ENCODE assay signal across 1 cellular context in the genomic region with DNA sequence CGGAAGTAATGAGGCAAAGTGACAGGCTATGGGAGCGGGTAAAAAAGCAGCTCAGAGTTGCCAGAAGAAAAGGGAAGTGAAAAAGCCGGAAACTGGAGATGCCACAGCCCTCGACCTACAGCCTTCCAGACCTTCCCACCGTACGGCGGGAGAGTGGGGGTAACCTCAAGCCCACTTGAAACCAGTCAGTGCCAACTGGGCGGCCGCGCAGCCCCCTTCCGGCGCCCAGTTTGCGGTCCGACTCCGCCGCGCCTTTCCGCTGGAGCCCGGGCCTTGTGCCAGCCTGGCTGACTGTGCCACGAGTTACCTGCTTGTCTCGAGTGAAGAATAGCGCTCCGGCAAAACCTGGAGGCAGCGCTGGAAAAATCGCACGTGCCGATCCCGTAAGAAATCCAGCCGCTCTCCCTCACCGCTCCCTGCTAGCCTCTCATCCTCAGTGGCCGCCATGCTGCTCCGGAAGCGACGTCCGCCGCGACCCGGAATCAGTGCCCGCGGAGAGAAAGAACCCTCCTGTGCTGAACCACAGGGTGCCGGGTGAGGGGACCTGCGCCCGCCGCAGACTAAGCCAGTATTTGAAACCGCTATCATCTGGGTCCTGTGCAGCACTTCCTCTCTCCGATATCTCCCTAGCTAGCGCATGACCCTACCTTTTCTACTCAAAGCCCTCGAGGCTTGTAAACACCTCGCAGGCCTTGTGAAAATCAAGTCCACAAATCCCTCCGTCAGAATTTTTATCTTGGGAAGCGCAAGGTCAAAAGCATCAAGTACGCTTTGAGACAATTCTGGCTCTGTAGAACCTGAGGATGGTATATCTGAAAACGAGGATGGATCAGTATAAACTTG.
TF ChIP-seq lines count a peak whose summit lies in the region.

A gene (minus strand): TSS at position 473 of the 843 bp plus-strand sequence. CDS start 26 bp downstream, at position 447.

TF ChIP-seq in HepG2, 621 proteins besides CTCF, POLR2A, EP300 and RAD21 (continued from another document and continues in another):
- TF ChIP-seq, protein P1, sequence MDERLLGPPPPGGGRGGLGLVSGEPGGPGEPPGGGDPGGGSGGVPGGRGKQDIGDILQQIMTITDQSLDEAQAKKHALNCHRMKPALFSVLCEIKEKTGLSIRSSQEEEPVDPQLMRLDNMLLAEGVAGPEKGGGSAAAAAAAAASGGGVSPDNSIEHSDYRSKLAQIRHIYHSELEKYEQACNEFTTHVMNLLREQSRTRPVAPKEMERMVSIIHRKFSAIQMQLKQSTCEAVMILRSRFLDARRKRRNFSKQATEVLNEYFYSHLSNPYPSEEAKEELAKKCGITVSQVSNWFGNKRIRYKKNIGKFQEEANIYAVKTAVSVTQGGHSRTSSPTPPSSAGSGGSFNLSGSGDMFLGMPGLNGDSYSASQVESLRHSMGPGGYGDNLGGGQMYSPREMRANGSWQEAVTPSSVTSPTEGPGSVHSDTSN (CRISPR knock-in tag; IDR thresholded peaks at IDR 0.05) = no peak
- TF ChIP-seq, protein P2, sequence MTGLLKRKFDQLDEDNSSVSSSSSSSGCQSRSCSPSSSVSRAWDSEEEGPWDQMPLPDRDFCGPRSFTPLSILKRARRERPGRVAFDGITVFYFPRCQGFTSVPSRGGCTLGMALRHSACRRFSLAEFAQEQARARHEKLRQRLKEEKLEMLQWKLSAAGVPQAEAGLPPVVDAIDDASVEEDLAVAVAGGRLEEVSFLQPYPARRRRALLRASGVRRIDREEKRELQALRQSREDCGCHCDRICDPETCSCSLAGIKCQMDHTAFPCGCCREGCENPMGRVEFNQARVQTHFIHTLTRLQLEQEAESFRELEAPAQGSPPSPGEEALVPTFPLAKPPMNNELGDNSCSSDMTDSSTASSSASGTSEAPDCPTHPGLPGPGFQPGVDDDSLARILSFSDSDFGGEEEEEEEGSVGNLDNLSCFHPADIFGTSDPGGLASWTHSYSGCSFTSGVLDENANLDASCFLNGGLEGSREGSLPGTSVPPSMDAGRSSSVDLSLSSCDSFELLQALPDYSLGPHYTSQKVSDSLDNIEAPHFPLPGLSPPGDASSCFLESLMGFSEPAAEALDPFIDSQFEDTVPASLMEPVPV (CRISPR knock-in tag; IDR thresholded peaks at IDR 0.05) = no peak
- TF ChIP-seq, protein P3, sequence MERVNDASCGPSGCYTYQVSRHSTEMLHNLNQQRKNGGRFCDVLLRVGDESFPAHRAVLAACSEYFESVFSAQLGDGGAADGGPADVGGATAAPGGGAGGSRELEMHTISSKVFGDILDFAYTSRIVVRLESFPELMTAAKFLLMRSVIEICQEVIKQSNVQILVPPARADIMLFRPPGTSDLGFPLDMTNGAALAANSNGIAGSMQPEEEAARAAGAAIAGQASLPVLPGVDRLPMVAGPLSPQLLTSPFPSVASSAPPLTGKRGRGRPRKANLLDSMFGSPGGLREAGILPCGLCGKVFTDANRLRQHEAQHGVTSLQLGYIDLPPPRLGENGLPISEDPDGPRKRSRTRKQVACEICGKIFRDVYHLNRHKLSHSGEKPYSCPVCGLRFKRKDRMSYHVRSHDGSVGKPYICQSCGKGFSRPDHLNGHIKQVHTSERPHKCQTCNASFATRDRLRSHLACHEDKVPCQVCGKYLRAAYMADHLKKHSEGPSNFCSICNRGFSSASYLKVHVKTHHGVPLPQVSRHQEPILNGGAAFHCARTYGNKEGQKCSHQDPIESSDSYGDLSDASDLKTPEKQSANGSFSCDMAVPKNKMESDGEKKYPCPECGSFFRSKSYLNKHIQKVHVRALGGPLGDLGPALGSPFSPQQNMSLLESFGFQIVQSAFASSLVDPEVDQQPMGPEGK (CRISPR knock-in tag; IDR thresholded peaks at IDR 0.05) = peak; percentile 30; the same call in 1 of the 2 replicates
- no peak for TF ChIP-seq XRCC5 (optimal IDR thresholded peaks at IDR 0.05; ENCODE audit: low read length)
- TF ChIP-seq ESRRA (CRISPR knock-in tag; IDR thresholded peaks at IDR 0.05; ENCODE audit: low read depth) = peak; percentile 19; the same call in 1 of the 2 replicates
- no peak for TF ChIP-seq PAX8 (CRISPR knock-in tag; IDR thresholded peaks at IDR 0.05; ENCODE audit: borderline replicate concordance)
- TF ChIP-seq KDM3A (CRISPR knock-in tag; IDR thresholded peaks at IDR 0.05; ENCODE audit: low read depth) = no peak
- TF ChIP-seq TOPORS (CRISPR knock-in tag; IDR thresholded peaks at IDR 0.05) = no peak
- TF ChIP-seq, protein P4, sequence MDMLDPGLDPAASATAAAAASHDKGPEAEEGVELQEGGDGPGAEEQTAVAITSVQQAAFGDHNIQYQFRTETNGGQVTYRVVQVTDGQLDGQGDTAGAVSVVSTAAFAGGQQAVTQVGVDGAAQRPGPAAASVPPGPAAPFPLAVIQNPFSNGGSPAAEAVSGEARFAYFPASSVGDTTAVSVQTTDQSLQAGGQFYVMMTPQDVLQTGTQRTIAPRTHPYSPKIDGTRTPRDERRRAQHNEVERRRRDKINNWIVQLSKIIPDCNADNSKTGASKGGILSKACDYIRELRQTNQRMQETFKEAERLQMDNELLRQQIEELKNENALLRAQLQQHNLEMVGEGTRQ (IDR thresholded peaks at IDR 0.05; ENCODE audit: low read depth, low read length) = no peak
- TF ChIP-seq, protein P4 (CRISPR knock-in tag; IDR thresholded peaks at IDR 0.05; ENCODE audit: borderline replicate concordance) = no peak
- TF ChIP-seq ZMYM3 (CRISPR knock-in tag; IDR thresholded peaks at IDR 0.05) = no peak
- peak; percentile 57; the same call in 1 of the 2 replicates for TF ChIP-seq HMG20B (CRISPR knock-in tag; conservative IDR thresholded peaks at IDR 0.05)
- TF ChIP-seq KLF15 (CRISPR knock-in tag; IDR thresholded peaks at IDR 0.05; ENCODE audit: borderline replicate concordance) = no peak
- TF ChIP-seq ZBTB1 (CRISPR knock-in tag; IDR thresholded peaks at IDR 0.05; ENCODE audit: borderline replicate concordance) = no peak
- TF ChIP-seq, protein P5, sequence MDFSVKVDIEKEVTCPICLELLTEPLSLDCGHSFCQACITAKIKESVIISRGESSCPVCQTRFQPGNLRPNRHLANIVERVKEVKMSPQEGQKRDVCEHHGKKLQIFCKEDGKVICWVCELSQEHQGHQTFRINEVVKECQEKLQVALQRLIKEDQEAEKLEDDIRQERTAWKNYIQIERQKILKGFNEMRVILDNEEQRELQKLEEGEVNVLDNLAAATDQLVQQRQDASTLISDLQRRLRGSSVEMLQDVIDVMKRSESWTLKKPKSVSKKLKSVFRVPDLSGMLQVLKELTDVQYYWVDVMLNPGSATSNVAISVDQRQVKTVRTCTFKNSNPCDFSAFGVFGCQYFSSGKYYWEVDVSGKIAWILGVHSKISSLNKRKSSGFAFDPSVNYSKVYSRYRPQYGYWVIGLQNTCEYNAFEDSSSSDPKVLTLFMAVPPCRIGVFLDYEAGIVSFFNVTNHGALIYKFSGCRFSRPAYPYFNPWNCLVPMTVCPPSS (IDR thresholded peaks at IDR 0.05) = no peak
- TF ChIP-seq, protein P6, sequence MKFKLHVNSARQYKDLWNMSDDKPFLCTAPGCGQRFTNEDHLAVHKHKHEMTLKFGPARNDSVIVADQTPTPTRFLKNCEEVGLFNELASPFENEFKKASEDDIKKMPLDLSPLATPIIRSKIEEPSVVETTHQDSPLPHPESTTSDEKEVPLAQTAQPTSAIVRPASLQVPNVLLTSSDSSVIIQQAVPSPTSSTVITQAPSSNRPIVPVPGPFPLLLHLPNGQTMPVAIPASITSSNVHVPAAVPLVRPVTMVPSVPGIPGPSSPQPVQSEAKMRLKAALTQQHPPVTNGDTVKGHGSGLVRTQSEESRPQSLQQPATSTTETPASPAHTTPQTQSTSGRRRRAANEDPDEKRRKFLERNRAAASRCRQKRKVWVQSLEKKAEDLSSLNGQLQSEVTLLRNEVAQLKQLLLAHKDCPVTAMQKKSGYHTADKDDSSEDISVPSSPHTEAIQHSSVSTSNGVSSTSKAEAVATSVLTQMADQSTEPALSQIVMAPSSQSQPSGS (CRISPR knock-in tag; IDR thresholded peaks at IDR 0.05) = peak; percentile 41; the same call in 1 of the 2 replicates
- TF ChIP-seq MED1 (CRISPR knock-in tag; IDR thresholded peaks at IDR 0.05) = peak; percentile 49; the same call in 1 of the 2 replicates
- TF ChIP-seq ZFY (CRISPR knock-in tag; IDR thresholded peaks at IDR 0.05) = peak; percentile 92
- no peak; the same call in 1 of the 2 replicates for TF ChIP-seq HES4 (CRISPR knock-in tag; IDR thresholded peaks at IDR 0.05; ENCODE audit: borderline replicate concordance)
- no peak for TF ChIP-seq ZNF343 (CRISPR knock-in tag; IDR thresholded peaks at IDR 0.05)
- TF ChIP-seq RFXANK (CRISPR knock-in tag; IDR thresholded peaks at IDR 0.05) = peak; percentile 82; the same call in 1 of the 2 replicates
- TF ChIP-seq RARA (CRISPR knock-in tag; IDR thresholded peaks at IDR 0.05) = no peak; the same call in 1 of the 2 replicates
- TF ChIP-seq ZMYM2 (CRISPR knock-in tag; IDR thresholded peaks at IDR 0.05) = no peak
- no peak for TF ChIP-seq ATRX (CRISPR knock-in tag; IDR thresholded peaks at IDR 0.05; ENCODE audit: borderline replicate concordance)
- TF ChIP-seq, protein P7, sequence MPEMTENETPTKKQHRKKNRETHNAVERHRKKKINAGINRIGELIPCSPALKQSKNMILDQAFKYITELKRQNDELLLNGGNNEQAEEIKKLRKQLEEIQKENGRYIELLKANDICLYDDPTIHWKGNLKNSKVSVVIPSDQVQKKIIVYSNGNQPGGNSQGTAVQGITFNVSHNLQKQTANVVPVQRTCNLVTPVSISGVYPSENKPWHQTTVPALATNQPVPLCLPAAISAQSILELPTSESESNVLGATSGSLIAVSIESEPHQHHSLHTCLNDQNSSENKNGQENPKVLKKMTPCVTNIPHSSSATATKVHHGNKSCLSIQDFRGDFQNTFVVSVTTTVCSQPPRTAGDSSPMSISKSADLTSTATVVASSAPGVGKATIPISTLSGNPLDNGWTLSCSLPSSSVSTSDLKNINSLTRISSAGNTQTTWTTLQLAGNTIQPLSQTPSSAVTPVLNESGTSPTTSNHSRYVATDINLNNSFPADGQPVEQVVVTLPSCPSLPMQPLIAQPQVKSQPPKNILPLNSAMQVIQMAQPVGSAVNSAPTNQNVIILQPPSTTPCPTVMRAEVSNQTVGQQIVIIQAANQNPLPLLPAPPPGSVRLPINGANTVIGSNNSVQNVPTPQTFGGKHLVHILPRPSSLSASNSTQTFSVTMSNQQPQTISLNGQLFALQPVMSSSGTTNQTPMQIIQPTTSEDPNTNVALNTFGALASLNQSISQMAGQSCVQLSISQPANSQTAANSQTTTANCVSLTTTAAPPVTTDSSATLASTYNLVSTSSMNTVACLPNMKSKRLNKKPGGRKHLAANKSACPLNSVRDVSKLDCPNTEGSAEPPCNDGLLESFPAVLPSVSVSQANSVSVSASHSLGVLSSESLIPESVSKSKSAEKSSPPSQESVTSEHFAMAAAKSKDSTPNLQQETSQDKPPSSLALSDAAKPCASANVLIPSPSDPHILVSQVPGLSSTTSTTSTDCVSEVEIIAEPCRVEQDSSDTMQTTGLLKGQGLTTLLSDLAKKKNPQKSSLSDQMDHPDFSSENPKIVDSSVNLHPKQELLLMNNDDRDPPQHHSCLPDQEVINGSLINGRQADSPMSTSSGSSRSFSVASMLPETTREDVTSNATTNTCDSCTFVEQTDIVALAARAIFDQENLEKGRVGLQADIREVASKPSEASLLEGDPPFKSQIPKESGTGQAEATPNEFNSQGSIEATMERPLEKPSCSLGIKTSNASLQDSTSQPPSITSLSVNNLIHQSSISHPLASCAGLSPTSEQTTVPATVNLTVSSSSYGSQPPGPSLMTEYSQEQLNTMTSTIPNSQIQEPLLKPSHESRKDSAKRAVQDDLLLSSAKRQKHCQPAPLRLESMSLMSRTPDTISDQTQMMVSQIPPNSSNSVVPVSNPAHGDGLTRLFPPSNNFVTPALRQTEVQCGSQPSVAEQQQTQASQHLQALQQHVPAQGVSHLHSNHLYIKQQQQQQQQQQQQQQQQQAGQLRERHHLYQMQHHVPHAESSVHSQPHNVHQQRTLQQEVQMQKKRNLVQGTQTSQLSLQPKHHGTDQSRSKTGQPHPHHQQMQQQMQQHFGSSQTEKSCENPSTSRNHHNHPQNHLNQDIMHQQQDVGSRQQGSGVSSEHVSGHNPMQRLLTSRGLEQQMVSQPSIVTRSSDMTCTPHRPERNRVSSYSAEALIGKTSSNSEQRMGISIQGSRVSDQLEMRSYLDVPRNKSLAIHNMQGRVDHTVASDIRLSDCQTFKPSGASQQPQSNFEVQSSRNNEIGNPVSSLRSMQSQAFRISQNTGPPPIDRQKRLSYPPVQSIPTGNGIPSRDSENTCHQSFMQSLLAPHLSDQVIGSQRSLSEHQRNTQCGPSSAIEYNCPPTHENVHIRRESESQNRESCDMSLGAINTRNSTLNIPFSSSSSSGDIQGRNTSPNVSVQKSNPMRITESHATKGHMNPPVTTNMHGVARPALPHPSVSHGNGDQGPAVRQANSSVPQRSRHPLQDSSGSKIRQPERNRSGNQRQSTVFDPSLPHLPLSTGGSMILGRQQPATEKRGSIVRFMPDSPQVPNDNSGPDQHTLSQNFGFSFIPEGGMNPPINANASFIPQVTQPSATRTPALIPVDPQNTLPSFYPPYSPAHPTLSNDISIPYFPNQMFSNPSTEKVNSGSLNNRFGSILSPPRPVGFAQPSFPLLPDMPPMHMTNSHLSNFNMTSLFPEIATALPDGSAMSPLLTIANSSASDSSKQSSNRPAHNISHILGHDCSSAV (CRISPR knock-in tag; IDR thresholded peaks at IDR 0.05; ENCODE audit: borderline replicate concordance) = no peak
- TF ChIP-seq TARDBP (CRISPR knock-in tag; IDR thresholded peaks at IDR 0.05) = no peak
- no peak for TF ChIP-seq ZNF260 (CRISPR knock-in tag; IDR thresholded peaks at IDR 0.05; ENCODE audit: borderline replicate concordance, low read depth)
- TF ChIP-seq GTF3A (CRISPR knock-in tag; conservative IDR thresholded peaks at IDR 0.05) = no peak; the same call in 1 of the 2 replicates
- TF ChIP-seq ZFP36 (IDR thresholded peaks at IDR 0.05; ENCODE audit: borderline replicate concordance, low read depth, low read length, partially characterized antibody) = no peak
- TF ChIP-seq, protein P8, sequence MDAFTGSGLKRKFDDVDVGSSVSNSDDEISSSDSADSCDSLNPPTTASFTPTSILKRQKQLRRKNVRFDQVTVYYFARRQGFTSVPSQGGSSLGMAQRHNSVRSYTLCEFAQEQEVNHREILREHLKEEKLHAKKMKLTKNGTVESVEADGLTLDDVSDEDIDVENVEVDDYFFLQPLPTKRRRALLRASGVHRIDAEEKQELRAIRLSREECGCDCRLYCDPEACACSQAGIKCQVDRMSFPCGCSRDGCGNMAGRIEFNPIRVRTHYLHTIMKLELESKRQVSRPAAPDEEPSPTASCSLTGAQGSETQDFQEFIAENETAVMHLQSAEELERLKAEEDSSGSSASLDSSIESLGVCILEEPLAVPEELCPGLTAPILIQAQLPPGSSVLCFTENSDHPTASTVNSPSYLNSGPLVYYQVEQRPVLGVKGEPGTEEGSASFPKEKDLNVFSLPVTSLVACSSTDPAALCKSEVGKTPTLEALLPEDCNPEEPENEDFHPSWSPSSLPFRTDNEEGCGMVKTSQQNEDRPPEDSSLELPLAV (CRISPR knock-in tag; conservative IDR thresholded peaks at IDR 0.05; ENCODE audit: low read depth) = no peak
- peak; percentile 38 for TF ChIP-seq FOSL2 (CRISPR knock-in tag; IDR thresholded peaks at IDR 0.05)
- peak; percentile 63; the same call in 1 of the 2 replicates for TF ChIP-seq ISL2 (CRISPR knock-in tag; IDR thresholded peaks at IDR 0.05)
